Comparison of ENCODE assay signal across 5 cellular contexts in genomic region chr19:48873476-48874308, GRCh38. TPM values are rescaled to one million over a fixed set of nuclear protein-coding genes. Genes with fewer than 3 reads are reported as not detected.
DNase-seq lines count a peak whose midpoint lies in the region; ATAC-seq and TF ChIP-seq lines count a peak whose summit lies in the region.

No MANE protein-coding gene starts in this region.

- peaks cover 49% of the 10 kb centered on the region for H3K36me3 Mint-ChIP-seq in endothelial cell (ENCODE audit: low read depth, unreplicated experiment)

- H3K4me1 ChIP-seq in Panc1 (ENCODE audit: control insufficient read depth, insufficient read depth, low read length) (peaks cover 15% of the 10 kb centered on the region), sigmoid colon (peaks cover 0 to 52% (median 44%) of the 10 kb centered on the region in 4 donors)

- peak overlapping the region; percentile 100 for H3K27ac Mint-ChIP-seq in endothelial cell (ENCODE audit: unreplicated experiment)

- in situ Hi-C loops in Panc1 (cut with HindIII; ENCODE audit: low pct_unique_long_range_greater_than_20kb, low sequenced_read_pairs) = no loop called here

- H3K27me3 ChIP-seq in Panc1 (ENCODE audit: control insufficient read depth, insufficient read depth, low read length) (no peaks in the 10 kb centered on the region), sigmoid colon (no peaks in the 10 kb centered on the region)

- peaks cover 48% of the 10 kb centered on the region for H3K27me3 Mint-ChIP-seq in endothelial cell (ENCODE audit: unreplicated experiment)

- WGBS in sigmoid colon, 2 donors = 57 to 66% methylated on average over 14 of the region's 14 CpGs

- peak overlapping the region; percentile 93 for H3K27ac ChIP-seq in Panc1 (ENCODE audit: low read length)
- H3K27ac ChIP-seq in sigmoid colon = peak overlapping the region; percentile 99 to 100 (median 100)

- H3K4me3 ChIP-seq in Panc1 (ENCODE audit: low read depth in 2 of 2, low read length in 2 of 2) (peak overlapping the region; percentile 84 to 99), sigmoid colon (peak overlapping the region; percentile 93 to 100 (median 94))

- BruUV-seq in Panc1 (replicated peaks; lab: Mats Ljungman, UMichigan) = no TSS peak

- intact Hi-C loops in Panc1 (cut with micrococcal nuclease; ENCODE audit: unreplicated experiment) = no loop called here
- intact Hi-C loops in sigmoid colon (cut with DNase I) = loop anchor here (1.0 to 10.0 kb wide), 3 partner anchors 91 to 719 kb away; partner anchors contain the start of genes EMP3 and PRR12

- no peak for ATAC-seq in Panc1

- no peak for TF ChIP-seq CTCF in Panc1 (IDR thresholded peaks at IDR 0.05)
- TF ChIP-seq CTCF in endothelial cell (IDR thresholded peaks at IDR 0.05; ENCODE audit: unreplicated experiment) = no peak
- no peak for TF ChIP-seq CTCF in sigmoid colon (IDR thresholded peaks at IDR 0.05)

- TF ChIP-seq EP300 in sigmoid colon (IDR thresholded peaks at IDR 0.05) = no peak

- H3K4me3 Mint-ChIP-seq in endothelial cell (ENCODE audit: unreplicated experiment) = peak overlapping the region; percentile 100

- DNase-seq in Panc1 (ENCODE audit: low read depth, low spot score) (no peak), endothelial cell (ENCODE audit: low spot score) (no peak), sigmoid colon (peak; percentile 70), NCI-H2171 (lab: John Stamatoyannopoulos, UW) (no peak), glomerular visceral epithelial cell (ENCODE audit: extremely low spot score) (no peak)

- CTCF ChIA-PET in Panc1 (lab: Charles Lee) = no interaction called here

- peaks cover 42% of the 10 kb centered on the region for H3K4me1 Mint-ChIP-seq in endothelial cell (ENCODE audit: unreplicated experiment)

- POLR2A ChIA-PET in Panc1 (lab: Charles Lee) = interaction anchor here (0.6 kb wide), 2 partner anchors 45 to 186 kb away, joined by 5 to 16 read pairs; no protein-coding TSS in a partner anchor

- H3K9me3 ChIP-seq in Panc1 (ENCODE audit: control insufficient read depth, insufficient read depth, low read depth, low read length) = no peaks in the 10 kb centered on the region
- H3K9me3 ChIP-seq in sigmoid colon = no peaks in the 10 kb centered on the region

- no peaks in the 10 kb centered on the region for H3K9me3 Mint-ChIP-seq in endothelial cell (ENCODE audit: unreplicated experiment)

- no peak for TF ChIP-seq POLR2A in sigmoid colon (IDR thresholded peaks at IDR 0.05)

- H3K36me3 ChIP-seq in Panc1 (ENCODE audit: control insufficient read depth, insufficient read depth, low read length) (peaks cover 10% of the 10 kb centered on the region; the same call in 1 of the 2 replicates), sigmoid colon (peaks cover 5 to 42% (median 15%) of the 10 kb centered on the region in 4 donors)

RNA-seq across cellular contexts. Expression of gene PPP1R15A, which starts 1.5 kb away (rescaled TPM):
- 27.1 TPM for total RNA-seq in Panc1 (2021; ENCODE audit: unreplicated experiment)
- 21.8 TPM for polyA plus RNA-seq in Panc1 (2012; ENCODE audit: insufficient read length)
- 65.8 TPM for total RNA-seq in endothelial cell (ENCODE audit: unreplicated experiment)
- 10 to 100 TPM; 22.1 to 69.8 (median 31.2) TPM for total RNA-seq in sigmoid colon
- polyA plus RNA-seq in sigmoid colon = 10 to 100 TPM; 43.2 to 60.8 (median 55.9) TPM

RNA-seq across cellular contexts. Expression of gene PLEKHA4, which starts 5.3 kb away (rescaled TPM):
- total RNA-seq in Panc1 (2021; ENCODE audit: unreplicated experiment) (4.2 TPM), endothelial cell (ENCODE audit: unreplicated experiment) (14.1 TPM), sigmoid colon (10 to 100 TPM; 13.8 to 44.7 (median 19.5) TPM)
- 4.4 TPM for polyA plus RNA-seq in Panc1 (2012; ENCODE audit: insufficient read length)
- polyA plus RNA-seq in sigmoid colon = 10 to 100 TPM; 18.0 to 28.2 (median 21.2) TPM

RNA-seq across cellular contexts. Expression of gene TULP2, which starts 24.9 kb away (rescaled TPM):
- total RNA-seq in Panc1 (2021; ENCODE audit: unreplicated experiment) (0.15 TPM), endothelial cell (ENCODE audit: unreplicated experiment) (4.3 TPM), sigmoid colon (1 to 10 TPM in 1 of 4 donors, under 1 TPM in 1, not detected in 2; 0.99 to 1.1 TPM)
- not detected for polyA plus RNA-seq in Panc1 (2012; ENCODE audit: insufficient read length)
- polyA plus RNA-seq in sigmoid colon = under 1 TPM in 1 of 3 donors, not detected in 2; 0.22 TPM

RNA-seq across cellular contexts. Expression of gene NUCB1, which starts 26.4 kb away (rescaled TPM):
- total RNA-seq in Panc1 (2021; ENCODE audit: unreplicated experiment) (102 TPM), endothelial cell (ENCODE audit: unreplicated experiment) (244 TPM), sigmoid colon (100 to 1,000 TPM; 153 to 275 (median 176) TPM)
- 259 TPM for polyA plus RNA-seq in Panc1 (2012; ENCODE audit: insufficient read length)
- 100 to 1,000 TPM in 1 of 3 donors, 10 to 100 TPM in 2; 43.0 to 303 (median 66.7) TPM for polyA plus RNA-seq in sigmoid colon

RNA-seq across cellular contexts. Expression of gene HSD17B14, which starts 37.4 kb away (rescaled TPM):
- total RNA-seq in Panc1 (2021; ENCODE audit: unreplicated experiment) = 20.8 TPM
- polyA plus RNA-seq in Panc1 (2012; ENCODE audit: insufficient read length) = 44.5 TPM
- 65.6 TPM for total RNA-seq in endothelial cell (ENCODE audit: unreplicated experiment)
- 10 to 100 TPM; 14.1 to 20.1 (median 18.3) TPM for total RNA-seq in sigmoid colon
- 10 to 100 TPM in 1 of 3 donors, 1 to 10 TPM in 2; 4.3 to 21.0 (median 4.9) TPM for polyA plus RNA-seq in sigmoid colon
